30 cellular contexts compared by ENCODE assay signal in genomic region chr7:105057472-105057871, GRCh38. TPM values are rescaled to one million over a fixed set of nuclear protein-coding genes. Genes with fewer than 3 reads are reported as not detected.
DNase-seq lines count a peak whose midpoint lies in the region; ATAC-seq, FAIRE-seq and TF ChIP-seq lines count a peak whose summit lies in the region.
"Had no signal": no experiment of that assay in that cellular context is flagged by ENCODE, and none has a peak within 500 bp of the region (broad histone marks: within the 10 kb centered on the region; RNA-seq: fewer than 3 reads in every experiment).

No MANE protein-coding gene starts in this region.

- peaks cover 72% of the 10 kb centered on the region for H3K4me1 Mint-ChIP-seq in activated T-cell treated with anti-CD3 and anti-CD28 coated beads, Interleukin-2, amount 50 U/mL, for 24 hours (ENCODE audit: low read depth)
- peaks cover 57% of the 10 kb centered on the region for H3K4me1 Mint-ChIP-seq in central memory CD8-positive, alpha-beta T cell
- H3K4me1 Mint-ChIP-seq in stimulated activated memory B cell treated with anti-CD40 and anti-IgM and Interleukin-4, amounts not matched to agents 10 μg/mL and 1 μg/mL and 100 μg/mL, for 72 hours, result peaks cover 57% of the 10 kb centered on the region

- TF ChIP-seq POLR2A in H54 (IDR thresholded peaks at IDR 0.05; ENCODE audit: low read depth, low read length) (no peak), body of pancreas (IDR thresholded peaks at IDR 0.05) (no peak)

- H3K27me3 Mint-ChIP-seq in activated T-cell treated with anti-CD3 and anti-CD28 coated beads, Interleukin-2, amount 50 U/mL, for 24 hours, result no peaks in the 10 kb centered on the region
- no peaks in the 10 kb centered on the region for H3K27me3 Mint-ChIP-seq in central memory CD8-positive, alpha-beta T cell
- H3K27me3 Mint-ChIP-seq in stimulated activated memory B cell treated with anti-CD40 and anti-IgM and Interleukin-4, amounts not matched to agents 10 μg/mL and 1 μg/mL and 100 μg/mL, for 72 hours, result no peaks in the 10 kb centered on the region
- H3K27me3 Mint-ChIP-seq: activated naive CD8-positive, alpha-beta T cell treated with anti-CD3 and anti-CD28 coated beads, Interleukin-2, amount 10 ng/mL, durations not matched to agents 7 days and 5 days; stimulated activated naive CD8-positive, alpha-beta T cell treated with anti-CD3 and anti-CD28 coated beads, Interleukin-15, Interleukin-2, amounts not matched to agents 100 ng/mL and 50 ng/mL, for 24 hours had no signal

- intact Hi-C loops in body of pancreas (cut with DNase I), result no loop called here

- H3K36me3 Mint-ChIP-seq in activated T-cell treated with anti-CD3 and anti-CD28 coated beads, Interleukin-2, amount 50 U/mL, for 24 hours (ENCODE audit: low read depth), result peaks cover 89% of the 10 kb centered on the region
- peaks cover 34% of the 10 kb centered on the region for H3K36me3 Mint-ChIP-seq in central memory CD8-positive, alpha-beta T cell (ENCODE audit: insufficient read depth)
- peaks cover 43% of the 10 kb centered on the region for H3K36me3 Mint-ChIP-seq in stimulated activated memory B cell treated with anti-CD40 and anti-IgM and Interleukin-4, amounts not matched to agents 10 μg/mL and 1 μg/mL and 100 μg/mL, for 72 hours

- WGBS in body of pancreas, 2 donors, result 90 to 99% methylated on average over 4 of the region's 4 CpGs

- H3K4me3 ChIP-seq in body of pancreas, result no peak overlapping the region
- H3K4me3 ChIP-seq: BLaER1, prostate gland, thoracic aorta had no signal

- no peaks in the 10 kb centered on the region for H3K9me3 Mint-ChIP-seq in activated T-cell treated with anti-CD3 and anti-CD28 coated beads, Interleukin-2, amount 50 U/mL, for 24 hours
- H3K9me3 Mint-ChIP-seq in central memory CD8-positive, alpha-beta T cell, result no peaks in the 10 kb centered on the region
- no peaks in the 10 kb centered on the region for H3K9me3 Mint-ChIP-seq in stimulated activated memory B cell treated with anti-CD40 and anti-IgM and Interleukin-4, amounts not matched to agents 10 μg/mL and 1 μg/mL and 100 μg/mL, for 72 hours
- H3K9me3 Mint-ChIP-seq: activated naive CD8-positive, alpha-beta T cell treated with anti-CD3 and anti-CD28 coated beads, Interleukin-2, amount 10 ng/mL, durations not matched to agents 7 days and 5 days; activated T-helper 2 cell treated with anti-CD3 and anti-CD28 coated beads, Interferon-gamma antibody, Interleukin-2, Interleukin-4, amounts not matched to agents 10 μg/mL and 5 μg/mL and 100 μg/mL, durations not matched to agents 14 hours and 24 hours and 36 hours; stimulated activated naive CD8-positive, alpha-beta T cell treated with anti-CD3 and anti-CD28 coated beads, Interleukin-15, Interleukin-2, amounts not matched to agents 100 ng/mL and 50 ng/mL, for 24 hours had no signal

- H3K4me1 ChIP-seq in body of pancreas, result peaks cover 44% of the 10 kb centered on the region
- H3K4me1 ChIP-seq: BLaER1 had no signal

- H3K36me3 ChIP-seq in body of pancreas (replicated peaks in 1 of 2; ENCODE audit: insufficient read depth in 1 of 2, low read depth in 2 of 2), result no peaks in the 10 kb centered on the region
- H3K36me3 ChIP-seq: prostate gland, thoracic aorta had no signal

- no peaks in the 10 kb centered on the region for H3K9me3 ChIP-seq in body of pancreas
- H3K9me3 ChIP-seq: BLaER1, prostate gland, thoracic aorta had no signal

- no peak overlapping the region for H3K27ac ChIP-seq in body of pancreas
- H3K27ac ChIP-seq: BLaER1, prostate gland, thoracic aorta had no signal

- no peak for TF ChIP-seq CTCF in body of pancreas (IDR thresholded peaks at IDR 0.05)

- peak overlapping the region; percentile 51 for H3K27ac Mint-ChIP-seq in activated T-cell treated with anti-CD3 and anti-CD28 coated beads, Interleukin-2, amount 50 U/mL, for 24 hours
- H3K27ac Mint-ChIP-seq in central memory CD8-positive, alpha-beta T cell (ENCODE audit: low read depth), result peak overlapping the region; percentile 85
- peak overlapping the region; percentile 18 for H3K27ac Mint-ChIP-seq in stimulated activated memory B cell treated with anti-CD40 and anti-IgM and Interleukin-4, amounts not matched to agents 10 μg/mL and 1 μg/mL and 100 μg/mL, for 72 hours
- H3K27ac Mint-ChIP-seq: activated naive CD8-positive, alpha-beta T cell treated with anti-CD3 and anti-CD28 coated beads, Interleukin-2, amount 10 ng/mL, durations not matched to agents 7 days and 5 days; activated T-helper 2 cell treated with anti-CD3 and anti-CD28 coated beads, Interferon-gamma antibody, Interleukin-2, Interleukin-4, amounts not matched to agents 10 μg/mL and 5 μg/mL and 100 μg/mL, durations not matched to agents 14 hours and 24 hours and 36 hours; stimulated activated naive CD8-positive, alpha-beta T cell treated with anti-CD3 and anti-CD28 coated beads, Interleukin-15, Interleukin-2, amounts not matched to agents 100 ng/mL and 50 ng/mL, for 24 hours had no signal

- ATAC-seq in central memory CD8-positive, alpha-beta T cell (replicated peaks; ENCODE audit: extremely low read depth, poor library complexity, severe bottlenecking), result no peak
- ATAC-seq in stimulated activated memory B cell treated with anti-CD40 and anti-IgM and Interleukin-4, amounts not matched to agents 10 μg/mL and 1 μg/mL and 100 μg/mL, for 72 hours, result no peak
- ATAC-seq in HG02642 (IDR thresholded peaks at IDR 0.05; ENCODE audit: poor library complexity, unreplicated experiment) (no peak), body of pancreas (no peak)
- ATAC-seq: HCT116 had no signal

- no peak for DNase-seq in activated T-cell treated with anti-CD3 and anti-CD28 coated beads, Interleukin-2, amount 50 U/mL, for 24 hours
- no peak for DNase-seq in activated T-cell treated with anti-CD3 and anti-CD28 coated beads, Interleukin-2, amount 50 U/mL, for 48 hours
- DNase-seq in H54 (ENCODE audit: insufficient read length, low spot score) (no peak), body of pancreas (no peak), middle frontal gyrus (ENCODE audit: extremely low spot score, low spot score) (no peak)
- no peak for DNase-seq in central memory CD8-positive, alpha-beta T cell (ENCODE audit: low spot score in 2 of 2)
- DNase-seq: ACHN; activated CD4-positive, alpha-beta T cell treated with anti-CD3 and anti-CD28 coated beads for 1 hour; activated naive CD8-positive, alpha-beta T cell treated with anti-CD3 and anti-CD28 coated beads, Interleukin-2, amount 10 ng/mL, durations not matched to agents 7 days and 5 days; central memory CD4-positive, alpha-beta T cell; dermis blood vessel endothelial cell; DND-41; mammary epithelial cell; NCI-H1417 treated with DMSO at 0.1 percent for 48 hours; NCI-H2081; NCI-H345; NCI-H774; nucleus accumbens; SIG-M5 had no signal

- no peaks in the 10 kb centered on the region for H3K27me3 ChIP-seq in body of pancreas
- H3K27me3 ChIP-seq: BLaER1 had no signal

- no peak overlapping the region for H3K4me3 Mint-ChIP-seq in activated T-cell treated with anti-CD3 and anti-CD28 coated beads, Interleukin-2, amount 50 U/mL, for 24 hours
- H3K4me3 Mint-ChIP-seq in central memory CD8-positive, alpha-beta T cell, result peak overlapping the region; percentile 11
- no peak overlapping the region for H3K4me3 Mint-ChIP-seq in stimulated activated memory B cell treated with anti-CD40 and anti-IgM and Interleukin-4, amounts not matched to agents 10 μg/mL and 1 μg/mL and 100 μg/mL, for 72 hours
- H3K4me3 Mint-ChIP-seq: activated naive CD8-positive, alpha-beta T cell treated with anti-CD3 and anti-CD28 coated beads, Interleukin-2, amount 10 ng/mL, durations not matched to agents 7 days and 5 days; stimulated activated naive CD8-positive, alpha-beta T cell treated with anti-CD3 and anti-CD28 coated beads, Interleukin-15, Interleukin-2, amounts not matched to agents 100 ng/mL and 50 ng/mL, for 24 hours had no signal

- FAIRE-seq in H54 (lab: Jason Lieb, UNC), result peak; percentile 11
- FAIRE-seq: endometrium, frontal cortex, RCC 7860 had no signal

RNA-seq across cellular contexts. Expression of gene KMT2E, which starts 43.5 kb away (rescaled TPM):
- 10 to 100 TPM; 48.5 to 67.2 TPM for total RNA-seq in body of pancreas

Comparison
In these comparisons a context has a peak if more than half of its experiments do, and no peak if none do; other contexts are left out.
1. H3K27ac Mint-ChIP-seq: peak in every context shown above with its lines; median percentile 85 in central memory CD8-positive, alpha-beta T cell; 51 in activated T-cell treated with anti-CD3 and anti-CD28 coated beads, Interleukin-2, amount 50 U/mL, for 24 hours; 18 in stimulated activated memory B cell treated with anti-CD40 and anti-IgM and Interleukin-4, amounts not matched to agents 10 μg/mL and 1 μg/mL and 100 μg/mL, for 72 hours.